ENCODE assay signal across 1 cellular context in the genomic region with DNA sequence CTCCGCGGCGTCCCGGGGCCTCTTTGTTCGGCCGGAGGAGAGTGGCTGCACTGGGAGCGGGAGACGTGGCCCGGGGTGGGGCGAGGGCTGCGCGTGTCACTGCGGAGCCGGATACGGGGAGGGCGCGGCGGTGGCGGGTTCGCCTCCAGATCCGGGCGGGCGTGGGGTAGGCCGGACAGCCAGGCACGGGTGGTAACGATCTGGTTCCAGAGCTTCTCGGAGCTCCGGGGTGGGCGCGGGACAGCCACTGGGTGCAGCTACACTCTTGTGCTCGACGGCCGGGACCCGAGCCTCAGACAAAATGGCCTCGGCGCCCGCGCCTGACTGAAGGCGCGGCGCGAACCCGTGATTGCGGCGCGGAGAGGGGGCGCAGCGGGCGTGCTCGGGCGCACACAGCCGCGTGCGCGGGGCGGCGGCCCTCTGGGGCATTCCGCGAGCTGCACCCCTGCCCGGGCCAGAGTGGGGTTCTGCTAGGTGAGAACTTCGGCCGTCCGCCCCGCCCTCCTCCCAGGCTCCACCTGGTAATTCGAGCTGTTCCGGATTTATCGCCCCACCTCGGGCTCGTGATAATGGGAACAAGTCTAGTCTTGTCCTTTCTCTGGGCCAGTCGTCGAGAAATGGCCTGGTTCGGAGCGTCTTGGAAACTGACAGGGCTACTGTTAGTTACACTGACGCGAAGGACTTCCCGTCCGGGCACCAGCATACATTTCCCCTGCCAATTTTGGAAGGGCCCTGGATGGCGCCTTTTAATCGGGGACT.
TF ChIP-seq lines count a peak whose summit lies in the region.

No MANE protein-coding gene starts in this region.

TF ChIP-seq in HepG2, 621 proteins besides CTCF, POLR2A, EP300 and RAD21 (continued from another document and continues in another):
- TF ChIP-seq ZC3H13 (CRISPR knock-in tag; IDR thresholded peaks at IDR 0.05) (peak; percentile 85), AHR (CRISPR knock-in tag; IDR thresholded peaks at IDR 0.05) (no peak; the same call in 1 of the 2 replicates), MNT (IDR thresholded peaks at IDR 0.05) (no peak), POGK (CRISPR knock-in tag; conservative IDR thresholded peaks at IDR 0.05) (peak; percentile 94), YY1 (IDR thresholded peaks at IDR 0.05; ENCODE audit: insufficient read depth, insufficient replicate concordance, low read depth, low read length) (peak; percentile 90), POGZ (CRISPR knock-in tag; IDR thresholded peaks at IDR 0.05) (peak; percentile 58; the same call in 1 of the 2 replicates), ZNF431 (CRISPR knock-in tag; IDR thresholded peaks at IDR 0.05; ENCODE audit: borderline replicate concordance, low read depth) (peak; percentile 90; the same call in 1 of the 2 replicates), GABPB1 (CRISPR knock-in tag; IDR thresholded peaks at IDR 0.05) (peak; percentile 67), ZZZ3 (CRISPR knock-in tag; IDR thresholded peaks at IDR 0.05; ENCODE audit: borderline replicate concordance) (no peak), ZNF670 (CRISPR knock-in tag; IDR thresholded peaks at IDR 0.05; ENCODE audit: borderline replicate concordance) (no peak; the same call in 1 of the 2 replicates), ZNF138 (CRISPR knock-in tag; IDR thresholded peaks at IDR 0.05; ENCODE audit: low read depth) (peak; percentile 25; the same call in 1 of the 2 replicates), GMEB1 (CRISPR knock-in tag; IDR thresholded peaks at IDR 0.05; ENCODE audit: borderline replicate concordance) (peak; percentile 55), NFIB (CRISPR knock-in tag; IDR thresholded peaks at IDR 0.05; ENCODE audit: borderline replicate concordance) (no peak), HES4 (CRISPR knock-in tag; IDR thresholded peaks at IDR 0.05; ENCODE audit: borderline replicate concordance) (peak; percentile 88; the same call in 1 of the 2 replicates), SETDB1 (CRISPR knock-in tag; IDR thresholded peaks at IDR 0.05; ENCODE audit: borderline replicate concordance) (no peak), AKAP8 (CRISPR knock-in tag; IDR thresholded peaks at IDR 0.05) (peak; percentile 99), TFAP4 (IDR thresholded peaks at IDR 0.05; ENCODE audit: borderline replicate concordance, low read depth) (peak; percentile 54; the same call in 1 of the 2 replicates), TEAD3 (CRISPR knock-in tag; optimal IDR thresholded peaks at IDR 0.05; ENCODE audit: borderline replicate concordance) (peak; percentile 9), ZNF747 (CRISPR knock-in tag; IDR thresholded peaks at IDR 0.05; ENCODE audit: borderline replicate concordance) (no peak), RFX1 (IDR thresholded peaks at IDR 0.05) (no peak), DNMT1 (CRISPR knock-in tag; IDR thresholded peaks at IDR 0.05) (peak; percentile 72), ZNF12 (CRISPR knock-in tag; IDR thresholded peaks at IDR 0.05) (no peak), ETV6 (CRISPR knock-in tag; conservative IDR thresholded peaks at IDR 0.05) (peak; percentile 75; the same call in 1 of the 2 replicates), ZNF576 (CRISPR knock-in tag; IDR thresholded peaks at IDR 0.05) (no peak; the same call in 1 of the 2 replicates), ZNF33B (CRISPR knock-in tag; IDR thresholded peaks at IDR 0.05) (no peak), E2F2 (CRISPR knock-in tag; IDR thresholded peaks at IDR 0.05; ENCODE audit: borderline replicate concordance) (no peak), THYN1 (CRISPR knock-in tag; IDR thresholded peaks at IDR 0.05; ENCODE audit: borderline replicate concordance, low read depth) (no peak), IRF9 (CRISPR knock-in tag; IDR thresholded peaks at IDR 0.05; ENCODE audit: borderline replicate concordance) (peak; percentile 86), KDM5A (IDR thresholded peaks at IDR 0.05; ENCODE audit: borderline replicate concordance, low read length) (peak; percentile 29)
- TF ChIP-seq, protein P1, sequence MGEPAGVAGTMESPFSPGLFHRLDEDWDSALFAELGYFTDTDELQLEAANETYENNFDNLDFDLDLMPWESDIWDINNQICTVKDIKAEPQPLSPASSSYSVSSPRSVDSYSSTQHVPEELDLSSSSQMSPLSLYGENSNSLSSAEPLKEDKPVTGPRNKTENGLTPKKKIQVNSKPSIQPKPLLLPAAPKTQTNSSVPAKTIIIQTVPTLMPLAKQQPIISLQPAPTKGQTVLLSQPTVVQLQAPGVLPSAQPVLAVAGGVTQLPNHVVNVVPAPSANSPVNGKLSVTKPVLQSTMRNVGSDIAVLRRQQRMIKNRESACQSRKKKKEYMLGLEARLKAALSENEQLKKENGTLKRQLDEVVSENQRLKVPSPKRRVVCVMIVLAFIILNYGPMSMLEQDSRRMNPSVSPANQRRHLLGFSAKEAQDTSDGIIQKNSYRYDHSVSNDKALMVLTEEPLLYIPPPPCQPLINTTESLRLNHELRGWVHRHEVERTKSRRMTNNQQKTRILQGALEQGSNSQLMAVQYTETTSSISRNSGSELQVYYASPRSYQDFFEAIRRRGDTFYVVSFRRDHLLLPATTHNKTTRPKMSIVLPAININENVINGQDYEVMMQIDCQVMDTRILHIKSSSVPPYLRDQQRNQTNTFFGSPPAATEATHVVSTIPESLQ (CRISPR knock-in tag; conservative IDR thresholded peaks at IDR 0.05): no peak; the same call in 1 of the 2 replicates
- TF ChIP-seq, protein P2, sequence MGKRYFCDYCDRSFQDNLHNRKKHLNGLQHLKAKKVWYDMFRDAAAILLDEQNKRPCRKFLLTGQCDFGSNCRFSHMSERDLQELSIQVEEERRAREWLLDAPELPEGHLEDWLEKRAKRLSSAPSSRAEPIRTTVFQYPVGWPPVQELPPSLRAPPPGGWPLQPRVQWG (CRISPR knock-in tag; IDR thresholded peaks at IDR 0.05; ENCODE audit: borderline replicate concordance, low read depth): 0 out of 2 replicates have a peak, but pooled peaks have one; percentile 74
- TF ChIP-seq, protein P3, sequence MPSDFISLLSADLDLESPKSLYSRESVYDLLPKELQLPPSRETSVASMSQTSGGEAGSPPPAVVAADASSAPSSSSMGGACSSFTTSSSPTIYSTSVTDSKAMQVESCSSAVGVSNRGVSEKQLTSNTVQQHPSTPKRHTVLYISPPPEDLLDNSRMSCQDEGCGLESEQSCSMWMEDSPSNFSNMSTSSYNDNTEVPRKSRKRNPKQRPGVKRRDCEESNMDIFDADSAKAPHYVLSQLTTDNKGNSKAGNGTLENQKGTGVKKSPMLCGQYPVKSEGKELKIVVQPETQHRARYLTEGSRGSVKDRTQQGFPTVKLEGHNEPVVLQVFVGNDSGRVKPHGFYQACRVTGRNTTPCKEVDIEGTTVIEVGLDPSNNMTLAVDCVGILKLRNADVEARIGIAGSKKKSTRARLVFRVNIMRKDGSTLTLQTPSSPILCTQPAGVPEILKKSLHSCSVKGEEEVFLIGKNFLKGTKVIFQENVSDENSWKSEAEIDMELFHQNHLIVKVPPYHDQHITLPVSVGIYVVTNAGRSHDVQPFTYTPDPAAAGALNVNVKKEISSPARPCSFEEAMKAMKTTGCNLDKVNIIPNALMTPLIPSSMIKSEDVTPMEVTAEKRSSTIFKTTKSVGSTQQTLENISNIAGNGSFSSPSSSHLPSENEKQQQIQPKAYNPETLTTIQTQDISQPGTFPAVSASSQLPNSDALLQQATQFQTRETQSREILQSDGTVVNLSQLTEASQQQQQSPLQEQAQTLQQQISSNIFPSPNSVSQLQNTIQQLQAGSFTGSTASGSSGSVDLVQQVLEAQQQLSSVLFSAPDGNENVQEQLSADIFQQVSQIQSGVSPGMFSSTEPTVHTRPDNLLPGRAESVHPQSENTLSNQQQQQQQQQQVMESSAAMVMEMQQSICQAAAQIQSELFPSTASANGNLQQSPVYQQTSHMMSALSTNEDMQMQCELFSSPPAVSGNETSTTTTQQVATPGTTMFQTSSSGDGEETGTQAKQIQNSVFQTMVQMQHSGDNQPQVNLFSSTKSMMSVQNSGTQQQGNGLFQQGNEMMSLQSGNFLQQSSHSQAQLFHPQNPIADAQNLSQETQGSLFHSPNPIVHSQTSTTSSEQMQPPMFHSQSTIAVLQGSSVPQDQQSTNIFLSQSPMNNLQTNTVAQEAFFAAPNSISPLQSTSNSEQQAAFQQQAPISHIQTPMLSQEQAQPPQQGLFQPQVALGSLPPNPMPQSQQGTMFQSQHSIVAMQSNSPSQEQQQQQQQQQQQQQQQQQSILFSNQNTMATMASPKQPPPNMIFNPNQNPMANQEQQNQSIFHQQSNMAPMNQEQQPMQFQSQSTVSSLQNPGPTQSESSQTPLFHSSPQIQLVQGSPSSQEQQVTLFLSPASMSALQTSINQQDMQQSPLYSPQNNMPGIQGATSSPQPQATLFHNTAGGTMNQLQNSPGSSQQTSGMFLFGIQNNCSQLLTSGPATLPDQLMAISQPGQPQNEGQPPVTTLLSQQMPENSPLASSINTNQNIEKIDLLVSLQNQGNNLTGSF (CRISPR knock-in tag; IDR thresholded peaks at IDR 0.05): peak; percentile 62; the same call in 1 of the 2 replicates
- TF ChIP-seq, protein P4, sequence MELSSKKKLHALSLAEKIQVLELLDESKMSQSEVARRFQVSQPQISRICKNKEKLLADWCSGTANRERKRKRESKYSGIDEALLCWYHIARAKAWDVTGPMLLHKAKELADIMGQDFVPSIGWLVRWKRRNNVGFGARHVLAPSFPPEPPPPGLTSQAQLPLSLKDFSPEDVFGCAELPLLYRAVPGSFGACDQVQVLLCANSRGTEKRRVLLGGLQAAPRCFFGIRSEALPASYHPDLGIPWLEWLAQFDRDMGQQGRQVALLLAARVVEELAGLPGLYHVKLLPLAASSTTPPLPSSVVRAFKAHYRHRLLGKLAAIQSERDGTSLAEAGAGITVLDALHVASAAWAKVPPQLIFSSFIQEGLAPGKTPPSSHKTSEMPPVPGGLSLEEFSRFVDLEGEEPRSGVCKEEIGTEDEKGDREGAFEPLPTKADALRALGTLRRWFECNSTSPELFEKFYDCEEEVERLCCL (CRISPR knock-in tag; IDR thresholded peaks at IDR 0.05; ENCODE audit: borderline replicate concordance): 0 out of 2 replicates have a peak, but pooled peaks have one; percentile 52
